In the genomic region with DNA sequence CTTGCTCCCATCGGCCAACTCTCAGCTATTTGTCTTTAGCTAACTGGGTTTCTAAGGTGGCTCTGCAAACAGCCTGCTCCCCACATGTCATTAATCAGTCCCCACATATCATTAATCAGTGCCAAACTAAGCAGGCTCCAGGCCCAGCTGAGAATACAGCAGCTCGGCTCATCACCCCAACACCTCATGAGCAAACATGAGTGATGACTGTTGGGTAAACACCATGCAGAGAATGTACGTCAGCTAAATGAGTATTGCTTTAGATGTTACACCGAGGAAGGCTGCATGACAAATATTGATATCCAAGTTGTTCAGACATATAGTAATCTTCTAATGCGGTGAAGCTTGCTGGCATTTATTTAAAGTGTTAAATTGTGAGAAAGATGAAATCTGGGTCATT, we compare ENCODE assay signal across 12 cellular contexts.
"Had no signal": no experiment of that assay in that cellular context is flagged by ENCODE, and none has a peak within 500 bp of the region (broad histone marks: within the 10 kb centered on the region; RNA-seq: fewer than 3 reads in every experiment).

No MANE protein-coding gene starts in this region.

- H3K27ac ChIP-seq: brain microvascular endothelial cell, esophagus muscularis mucosa had no signal

- H3K36me3 ChIP-seq: brain microvascular endothelial cell, esophagus muscularis mucosa had no signal

- ATAC-seq: activated naive CD4-positive, alpha-beta T cell treated with anti-CD3 and anti-CD28 coated beads, Interleukin-2, amount 50 U/mL, for 72 hours; sciatic nerve; stimulated activated naive B cell treated with anti-CD40 and anti-IgM and Interleukin-4, amounts not matched to agents 10 μg/mL and 1 μg/mL and 100 μg/mL, for 72 hours; WTC11 had no signal

- H3K4me3 ChIP-seq: esophagus muscularis mucosa had no signal

- H3K9me3 ChIP-seq: esophagus muscularis mucosa had no signal

- H3K27me3 ChIP-seq: brain microvascular endothelial cell, esophagus muscularis mucosa had no signal

- DNase-seq: activated CD4-positive, alpha-beta T cell treated with anti-CD3 and anti-CD28 coated beads, Interleukin-2, amount 10 ng/mL, durations not matched to agents 24 days and 14 days; amniotic stem cell; brain microvascular endothelial cell; dermis blood vessel endothelial cell; occipital lobe; stimulated activated CD4-positive, alpha-beta T cell treated with anti-CD3 and anti-CD28 coated beads, Interleukin-2, amount 100 ng/mL, for 24 hours; stimulated activated naive B cell treated with anti-CD40 and anti-IgM and Interleukin-4, amounts not matched to agents 10 μg/mL and 1 μg/mL and 100 μg/mL, for 72 hours; trophoblast cell had no signal
